8 cellular contexts compared by ENCODE assay signal in the genomic region with DNA sequence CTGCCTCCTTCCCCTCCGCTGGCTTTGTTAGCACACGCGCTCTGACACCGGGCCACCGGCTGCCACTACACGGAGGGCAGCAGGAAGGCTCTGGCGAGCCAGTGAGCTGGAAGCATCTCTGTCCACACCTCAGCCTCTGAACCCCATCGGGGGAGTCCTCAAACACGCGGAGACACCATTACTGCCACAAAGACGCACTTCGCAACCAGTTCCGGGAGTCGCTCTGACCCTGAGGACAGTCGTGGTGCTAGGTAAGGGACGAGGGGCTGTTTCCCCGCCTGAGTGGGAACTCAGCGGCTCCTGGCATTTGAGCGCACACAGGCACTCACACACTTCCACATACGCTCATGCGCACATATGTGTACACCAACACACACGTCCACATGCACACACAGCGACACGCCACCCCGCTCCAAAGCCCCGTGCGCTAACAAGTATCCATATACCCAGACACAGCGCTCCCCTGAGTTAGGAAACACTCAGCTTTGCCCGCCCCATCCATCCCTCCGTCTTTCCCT.
DNase-seq lines count a peak whose midpoint lies in the region; ATAC-seq and TF ChIP-seq lines count a peak whose summit lies in the region.

No MANE protein-coding gene starts in this region.

- CTCF ChIA-PET in naive thymus-derived CD4-positive, alpha-beta T cell (lab: Charles Lee) = no interaction called here

- intact Hi-C loops in naive thymus-derived CD4-positive, alpha-beta T cell (cut with micrococcal nuclease) = loop anchor here (1.0 to 5.0 kb wide), 15 partner anchors 10 to 209 kb away; partner anchors contain the start of gene TXN (in 2 of the 2)

- peak overlapping the region; percentile 94 to 100 (median 99) for H3K4me2 ChIP-seq in BLaER1 treated with 17β-estradiol and CSF1 and Interleukin-3, amounts not matched to agents 10 nM and 100 nM

- H3K36me3 ChIP-seq in BLaER1 treated with 17β-estradiol and CSF1 and Interleukin-3, amounts not matched to agents 10 nM and 100 nM = no peaks in the 10 kb centered on the region
- no peaks in the 10 kb centered on the region for H3K36me3 ChIP-seq in ectodermal cell (ENCODE audit: control insufficient read depth, insufficient read depth, low read length)
- no peaks in the 10 kb centered on the region for H3K36me3 ChIP-seq in naive thymus-derived CD4-positive, alpha-beta T cell (ENCODE audit: control insufficient read depth in 2 of 3, insufficient read depth in 3 of 3, low read length in 3 of 3)

- H3K27ac Mint-ChIP-seq in naive thymus-derived CD4-positive, alpha-beta T cell = peak overlapping the region; percentile 39 to 90 (median 66)

- peak overlapping the region in 7 of 11 experiments; percentile 11 to 64 (median 40); a peak in 10 of 22 replicates for H3K9ac ChIP-seq in BLaER1 treated with 17β-estradiol and CSF1 and Interleukin-3, amounts not matched to agents 10 nM and 100 nM

- TF ChIP-seq POLR2A in Raji (IDR thresholded peaks at IDR 0.05; ENCODE audit: insufficient read depth, low read depth, low read length) = peak; percentile 67

- ATAC-seq in GM19023 (IDR thresholded peaks at IDR 0.05; ENCODE audit: unreplicated experiment) = peak; percentile 43
- peak; percentile 29 for ATAC-seq in HG03103 (IDR thresholded peaks at IDR 0.05; ENCODE audit: low read depth, unreplicated experiment)
- peak; percentile 58 for ATAC-seq in naive thymus-derived CD4-positive, alpha-beta T cell
- ATAC-seq in GM18870 (IDR thresholded peaks at IDR 0.05; ENCODE audit: unreplicated experiment) = no peak

- peaks cover 0 to 1% (median 0%) of the 10 kb centered on the region in 11 donors for H3K9me3 Mint-ChIP-seq in naive thymus-derived CD4-positive, alpha-beta T cell

- H3K9me3 ChIP-seq in BLaER1 treated with 17β-estradiol and CSF1 and Interleukin-3, amounts not matched to agents 10 nM and 100 nM (replicated peaks in 1 of 11) = no peaks in the 10 kb centered on the region
- no peaks in the 10 kb centered on the region for H3K9me3 ChIP-seq in ectodermal cell (ENCODE audit: control insufficient read depth, low read length)
- H3K9me3 ChIP-seq in naive thymus-derived CD4-positive, alpha-beta T cell (ENCODE audit: control insufficient read depth in 2 of 3, low read length in 3 of 3) = no peaks in the 10 kb centered on the region

- H3K4me1 Mint-ChIP-seq in naive thymus-derived CD4-positive, alpha-beta T cell = peaks cover 23 to 52% (median 38%) of the 10 kb centered on the region in 7 donors

- POLR2A ChIA-PET in naive thymus-derived CD4-positive, alpha-beta T cell (lab: Charles Lee) = interaction anchor here (1.0 to 3.0 kb wide), 3 partner anchors 79 to 88 kb away, joined by 3 to 11 read pairs (median 5); no protein-coding TSS in a partner anchor

- H3K4me3 Mint-ChIP-seq in naive thymus-derived CD4-positive, alpha-beta T cell = peak overlapping the region; percentile 87 to 99 (median 92)

- H3K36me3 Mint-ChIP-seq in naive thymus-derived CD4-positive, alpha-beta T cell = peaks cover 0 to 14% (median 0%) of the 10 kb centered on the region in 5 donors

- peak overlapping the region; percentile 51 to 75 (median 64) for H3K4me3 ChIP-seq in BLaER1 treated with 17β-estradiol and CSF1 and Interleukin-3, amounts not matched to agents 10 nM and 100 nM
- peak overlapping the region; percentile 65 for H3K4me3 ChIP-seq in ectodermal cell (ENCODE audit: insufficient read depth, low read depth, low read length)
- H3K4me3 ChIP-seq in naive thymus-derived CD4-positive, alpha-beta T cell (ENCODE audit: low read length) = peak overlapping the region; percentile 83

- peaks cover 16 to 38% (median 31%) of the 10 kb centered on the region in 10 experiments; a peak in 19 of 20 replicates for H3K4me1 ChIP-seq in BLaER1 treated with 17β-estradiol and CSF1 and Interleukin-3, amounts not matched to agents 10 nM and 100 nM
- peaks cover 3% of the 10 kb centered on the region for H3K4me1 ChIP-seq in ectodermal cell (ENCODE audit: control insufficient read depth, insufficient read depth, low read length)
- H3K4me1 ChIP-seq in naive thymus-derived CD4-positive, alpha-beta T cell (ENCODE audit: control insufficient read depth in 2 of 2, insufficient read depth in 2 of 2, low read length in 2 of 2) = peaks cover 5 to 10% of the 10 kb centered on the region in 2 donors

- DNase-seq in naive thymus-derived CD4-positive, alpha-beta T cell = peak in 3 of 9 donors; percentile 18 to 21 (median 18)
- no peak for DNase-seq in NCI-H1436 (lab: John Stamatoyannopoulos, UW)

- peaks cover 0 to 20% (median 10%) of the 10 kb centered on the region in 11 experiments; a peak in 11 of 22 replicates for H4K20me1 ChIP-seq in BLaER1 treated with 17β-estradiol and CSF1 and Interleukin-3, amounts not matched to agents 10 nM and 100 nM

- peaks cover 0 to 16% (median 11%) of the 10 kb centered on the region in 5 donors for H3K27me3 Mint-ChIP-seq in naive thymus-derived CD4-positive, alpha-beta T cell

- 0% methylated on average over 30 of the region's 30 CpGs for WGBS in ectodermal cell, 2 experiments

- H3K27me3 ChIP-seq in BLaER1 treated with 17β-estradiol and CSF1 and Interleukin-3, amounts not matched to agents 10 nM and 100 nM = peaks cover 54 to 66% (median 56%) of the 10 kb centered on the region in 11 experiments
- peaks cover 18% of the 10 kb centered on the region for H3K27me3 ChIP-seq in ectodermal cell (ENCODE audit: control insufficient read depth, insufficient read depth, low read length, poor library complexity, severe bottlenecking)
- no peaks in the 10 kb centered on the region for H3K27me3 ChIP-seq in naive thymus-derived CD4-positive, alpha-beta T cell (ENCODE audit: control insufficient read depth in 2 of 2, insufficient read depth in 2 of 2, low read length in 2 of 2)

- H3K27ac ChIP-seq in BLaER1 treated with 17β-estradiol and CSF1 and Interleukin-3, amounts not matched to agents 10 nM and 100 nM = no peak overlapping the region
- no peak overlapping the region for H3K27ac ChIP-seq in ectodermal cell (ENCODE audit: insufficient read depth, low read depth, low read length, poor library complexity, severe bottlenecking)
- H3K27ac ChIP-seq in naive thymus-derived CD4-positive, alpha-beta T cell (ENCODE audit: low read depth, low read length) = no peak overlapping the region
